ENCODE assay signal across 1 cellular context in the genomic region with DNA sequence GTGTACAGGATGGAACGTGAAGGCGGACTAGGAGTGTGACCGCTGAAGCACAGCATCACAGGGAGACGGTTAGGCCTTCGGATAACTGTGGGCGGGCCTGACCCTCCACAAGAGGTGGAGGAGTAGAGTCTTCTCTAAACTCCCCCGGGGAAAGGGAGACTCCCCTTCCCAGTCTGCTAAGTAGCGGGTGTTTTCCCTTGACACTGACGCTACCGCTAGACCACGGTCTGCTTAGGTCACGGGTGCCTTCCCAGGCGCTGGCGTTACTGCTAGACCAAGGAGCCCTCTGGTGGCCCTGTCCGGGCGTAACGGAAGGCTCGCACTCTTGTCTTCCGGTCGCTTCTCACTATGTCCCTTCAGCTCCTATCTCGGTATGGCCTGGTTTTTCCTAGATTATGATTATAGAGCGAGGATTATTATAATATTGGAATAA.
A peak's percentile ranks its signal among the peaks of the same experiment; 100 is the strongest.
TF ChIP-seq lines count a peak whose summit lies in the region.
"Not testable (repeated sequence)": the region's sequence is repeated elsewhere in the genome, so short reads cannot be mapped to it uniquely, and the experiment has no call there.

No MANE protein-coding gene starts in this region.

TF ChIP-seq in HepG2, 621 proteins besides CTCF, POLR2A, EP300 and RAD21:
- TF ChIP-seq NR2C2 (CRISPR knock-in tag; IDR thresholded peaks at IDR 0.05; ENCODE audit: borderline replicate concordance) = 0 out of 2 replicates have a peak, but pooled peaks have one; percentile 14
- TF ChIP-seq ZNF232 (CRISPR knock-in tag; IDR thresholded peaks at IDR 0.05; ENCODE audit: borderline replicate concordance) = peak; percentile 54; the same call in 1 of the 2 replicates
- TF ChIP-seq POGZ (CRISPR knock-in tag; IDR thresholded peaks at IDR 0.05) = 0 out of 2 replicates have a peak, but pooled peaks have one; percentile 17
- TF ChIP-seq NR2F6 (IDR thresholded peaks at IDR 0.05); CREM (CRISPR knock-in tag; IDR thresholded peaks at IDR 0.05); CREB1 (IDR thresholded peaks at IDR 0.05); GABPA (IDR thresholded peaks at IDR 0.05; ENCODE audit: low read depth, low read length): not testable (repeated sequence)
- TF ChIP-seq NR2F6 (CRISPR knock-in tag; IDR thresholded peaks at IDR 0.05) = 0 out of 2 replicates have a peak, but pooled peaks have one; percentile 23
- TF ChIP-seq DMAP1 (CRISPR knock-in tag; IDR thresholded peaks at IDR 0.05) = peak; percentile 22; the same call in 1 of the 2 replicates
- peak; percentile 65; the same call in 1 of the 2 replicates for TF ChIP-seq ETV5 (CRISPR knock-in tag; IDR thresholded peaks at IDR 0.05; ENCODE audit: borderline replicate concordance)
- peak; percentile 61 for TF ChIP-seq KAT8 (CRISPR knock-in tag; IDR thresholded peaks at IDR 0.05)
- TF ChIP-seq CREM (IDR thresholded peaks at IDR 0.05) = 0 out of 2 replicates have a peak, but pooled peaks have one; percentile 12
- TF ChIP-seq ZFY (CRISPR knock-in tag; IDR thresholded peaks at IDR 0.05) = peak; percentile 52
- TF ChIP-seq SAP130 (CRISPR knock-in tag; IDR thresholded peaks at IDR 0.05; ENCODE audit: low read depth) = peak; percentile 16; the same call in 1 of the 2 replicates
- TF ChIP-seq GABPB1 (CRISPR knock-in tag; IDR thresholded peaks at IDR 0.05) = peak; percentile 61; the same call in 1 of the 2 replicates
- TF ChIP-seq ELF3 (CRISPR knock-in tag; IDR thresholded peaks at IDR 0.05) = 0 out of 2 replicates have a peak, but pooled peaks have one; percentile 14
- TF ChIP-seq CREB1 (CRISPR knock-in tag; IDR thresholded peaks at IDR 0.05) = peak; percentile 65
- peak; percentile 63 for TF ChIP-seq STAG1 (CRISPR knock-in tag; IDR thresholded peaks at IDR 0.05)
- TF ChIP-seq, protein P1, sequence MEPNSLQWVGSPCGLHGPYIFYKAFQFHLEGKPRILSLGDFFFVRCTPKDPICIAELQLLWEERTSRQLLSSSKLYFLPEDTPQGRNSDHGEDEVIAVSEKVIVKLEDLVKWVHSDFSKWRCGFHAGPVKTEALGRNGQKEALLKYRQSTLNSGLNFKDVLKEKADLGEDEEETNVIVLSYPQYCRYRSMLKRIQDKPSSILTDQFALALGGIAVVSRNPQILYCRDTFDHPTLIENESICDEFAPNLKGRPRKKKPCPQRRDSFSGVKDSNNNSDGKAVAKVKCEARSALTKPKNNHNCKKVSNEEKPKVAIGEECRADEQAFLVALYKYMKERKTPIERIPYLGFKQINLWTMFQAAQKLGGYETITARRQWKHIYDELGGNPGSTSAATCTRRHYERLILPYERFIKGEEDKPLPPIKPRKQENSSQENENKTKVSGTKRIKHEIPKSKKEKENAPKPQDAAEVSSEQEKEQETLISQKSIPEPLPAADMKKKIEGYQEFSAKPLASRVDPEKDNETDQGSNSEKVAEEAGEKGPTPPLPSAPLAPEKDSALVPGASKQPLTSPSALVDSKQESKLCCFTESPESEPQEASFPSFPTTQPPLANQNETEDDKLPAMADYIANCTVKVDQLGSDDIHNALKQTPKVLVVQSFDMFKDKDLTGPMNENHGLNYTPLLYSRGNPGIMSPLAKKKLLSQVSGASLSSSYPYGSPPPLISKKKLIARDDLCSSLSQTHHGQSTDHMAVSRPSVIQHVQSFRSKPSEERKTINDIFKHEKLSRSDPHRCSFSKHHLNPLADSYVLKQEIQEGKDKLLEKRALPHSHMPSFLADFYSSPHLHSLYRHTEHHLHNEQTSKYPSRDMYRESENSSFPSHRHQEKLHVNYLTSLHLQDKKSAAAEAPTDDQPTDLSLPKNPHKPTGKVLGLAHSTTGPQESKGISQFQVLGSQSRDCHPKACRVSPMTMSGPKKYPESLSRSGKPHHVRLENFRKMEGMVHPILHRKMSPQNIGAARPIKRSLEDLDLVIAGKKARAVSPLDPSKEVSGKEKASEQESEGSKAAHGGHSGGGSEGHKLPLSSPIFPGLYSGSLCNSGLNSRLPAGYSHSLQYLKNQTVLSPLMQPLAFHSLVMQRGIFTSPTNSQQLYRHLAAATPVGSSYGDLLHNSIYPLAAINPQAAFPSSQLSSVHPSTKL (CRISPR knock-in tag; IDR thresholded peaks at IDR 0.05) = peak; percentile 18; the same call in 1 of the 2 replicates
- TF ChIP-seq GABPA (CRISPR knock-in tag; IDR thresholded peaks at IDR 0.05; ENCODE audit: low read depth) = peak; percentile 64
- peak; percentile 17; the same call in 1 of the 2 replicates for TF ChIP-seq KLF6 (CRISPR knock-in tag; IDR thresholded peaks at IDR 0.05)
- TF ChIP-seq PHF21A (CRISPR knock-in tag; IDR thresholded peaks at IDR 0.05) = 0 out of 2 replicates have a peak, but pooled peaks have one; percentile 1
- 0 out of 2 replicates have a peak, but pooled peaks have one; percentile 5 for TF ChIP-seq GATAD1 (CRISPR knock-in tag; IDR thresholded peaks at IDR 0.05)
- TF ChIP-seq, protein P2, sequence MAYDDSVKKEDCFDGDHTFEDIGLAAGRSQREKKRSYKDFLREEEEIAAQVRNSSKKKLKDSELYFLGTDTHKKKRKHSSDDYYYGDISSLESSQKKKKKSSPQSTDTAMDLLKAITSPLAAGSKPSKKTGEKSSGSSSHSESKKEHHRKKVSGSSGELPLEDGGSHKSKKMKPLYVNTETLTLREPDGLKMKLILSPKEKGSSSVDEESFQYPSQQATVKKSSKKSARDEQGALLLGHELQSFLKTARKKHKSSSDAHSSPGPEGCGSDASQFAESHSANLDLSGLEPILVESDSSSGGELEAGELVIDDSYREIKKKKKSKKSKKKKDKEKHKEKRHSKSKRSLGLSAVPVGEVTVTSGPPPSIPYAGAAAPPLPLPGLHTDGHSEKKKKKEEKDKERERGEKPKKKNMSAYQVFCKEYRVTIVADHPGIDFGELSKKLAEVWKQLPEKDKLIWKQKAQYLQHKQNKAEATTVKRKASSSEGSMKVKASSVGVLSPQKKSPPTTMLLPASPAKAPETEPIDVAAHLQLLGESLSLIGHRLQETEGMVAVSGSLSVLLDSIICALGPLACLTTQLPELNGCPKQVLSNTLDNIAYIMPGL (CRISPR knock-in tag; IDR thresholded peaks at IDR 0.05; ENCODE audit: borderline replicate concordance in 1 of 2, low read depth in 1 of 2) = peak; percentile 51 to 78; a peak in 3 of 4 replicates
- TF ChIP-seq HDAC1 (CRISPR knock-in tag; IDR thresholded peaks at IDR 0.05) = peak; percentile 45; the same call in 1 of the 2 replicates
- TF ChIP-seq, protein P3, sequence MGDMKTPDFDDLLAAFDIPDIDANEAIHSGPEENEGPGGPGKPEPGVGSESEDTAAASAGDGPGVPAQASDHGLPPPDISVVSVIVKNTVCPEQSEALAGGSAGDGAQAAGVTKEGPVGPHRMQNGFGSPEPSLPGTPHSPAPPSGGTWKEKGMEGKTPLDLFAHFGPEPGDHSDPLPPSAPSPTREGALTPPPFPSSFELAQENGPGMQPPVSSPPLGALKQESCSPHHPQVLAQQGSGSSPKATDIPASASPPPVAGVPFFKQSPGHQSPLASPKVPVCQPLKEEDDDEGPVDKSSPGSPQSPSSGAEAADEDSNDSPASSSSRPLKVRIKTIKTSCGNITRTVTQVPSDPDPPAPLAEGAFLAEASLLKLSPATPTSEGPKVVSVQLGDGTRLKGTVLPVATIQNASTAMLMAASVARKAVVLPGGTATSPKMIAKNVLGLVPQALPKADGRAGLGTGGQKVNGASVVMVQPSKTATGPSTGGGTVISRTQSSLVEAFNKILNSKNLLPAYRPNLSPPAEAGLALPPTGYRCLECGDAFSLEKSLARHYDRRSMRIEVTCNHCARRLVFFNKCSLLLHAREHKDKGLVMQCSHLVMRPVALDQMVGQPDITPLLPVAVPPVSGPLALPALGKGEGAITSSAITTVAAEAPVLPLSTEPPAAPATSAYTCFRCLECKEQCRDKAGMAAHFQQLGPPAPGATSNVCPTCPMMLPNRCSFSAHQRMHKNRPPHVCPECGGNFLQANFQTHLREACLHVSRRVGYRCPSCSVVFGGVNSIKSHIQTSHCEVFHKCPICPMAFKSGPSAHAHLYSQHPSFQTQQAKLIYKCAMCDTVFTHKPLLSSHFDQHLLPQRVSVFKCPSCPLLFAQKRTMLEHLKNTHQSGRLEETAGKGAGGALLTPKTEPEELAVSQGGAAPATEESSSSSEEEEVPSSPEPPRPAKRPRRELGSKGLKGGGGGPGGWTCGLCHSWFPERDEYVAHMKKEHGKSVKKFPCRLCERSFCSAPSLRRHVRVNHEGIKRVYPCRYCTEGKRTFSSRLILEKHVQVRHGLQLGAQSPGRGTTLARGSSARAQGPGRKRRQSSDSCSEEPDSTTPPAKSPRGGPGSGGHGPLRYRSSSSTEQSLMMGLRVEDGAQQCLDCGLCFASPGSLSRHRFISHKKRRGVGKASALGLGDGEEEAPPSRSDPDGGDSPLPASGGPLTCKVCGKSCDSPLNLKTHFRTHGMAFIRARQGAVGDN (CRISPR knock-in tag; IDR thresholded peaks at IDR 0.05) = peak; percentile 65
- 0 out of 2 replicates have a peak, but pooled peaks have one; percentile 2 for TF ChIP-seq SOX5 (CRISPR knock-in tag; IDR thresholded peaks at IDR 0.05; ENCODE audit: borderline replicate concordance)
- TF ChIP-seq, protein P4, sequence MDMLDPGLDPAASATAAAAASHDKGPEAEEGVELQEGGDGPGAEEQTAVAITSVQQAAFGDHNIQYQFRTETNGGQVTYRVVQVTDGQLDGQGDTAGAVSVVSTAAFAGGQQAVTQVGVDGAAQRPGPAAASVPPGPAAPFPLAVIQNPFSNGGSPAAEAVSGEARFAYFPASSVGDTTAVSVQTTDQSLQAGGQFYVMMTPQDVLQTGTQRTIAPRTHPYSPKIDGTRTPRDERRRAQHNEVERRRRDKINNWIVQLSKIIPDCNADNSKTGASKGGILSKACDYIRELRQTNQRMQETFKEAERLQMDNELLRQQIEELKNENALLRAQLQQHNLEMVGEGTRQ (IDR thresholded peaks at IDR 0.05; ENCODE audit: low read depth, low read length) = not testable (repeated sequence)
- TF ChIP-seq, protein P4 (CRISPR knock-in tag; IDR thresholded peaks at IDR 0.05; ENCODE audit: borderline replicate concordance) = peak; percentile 45; the same call in 1 of the 2 replicates
- TF ChIP-seq ZNF605 (CRISPR knock-in tag; IDR thresholded peaks at IDR 0.05) = 0 out of 2 replicates have a peak, but pooled peaks have one; percentile 70
